ENCODE assay signal across 8 cellular contexts in genomic region chr11:33735426-33736147, GRCh38. TPM values are rescaled to one million over a fixed set of nuclear protein-coding genes. Genes with fewer than 3 reads are reported as not detected.
DNase-seq lines count a peak whose midpoint lies in the region; ATAC-seq and TF ChIP-seq lines count a peak whose summit lies in the region.

No MANE protein-coding gene starts in this region.

- no peaks in the 10 kb centered on the region for H3K9me3 ChIP-seq in left lung

- H3K27ac ChIP-seq in left lung, result peak overlapping the region; percentile 90 to 97

- H3K9me3 Mint-ChIP-seq in stimulated activated effector memory CD8-positive, alpha-beta T cell treated with anti-CD3 and anti-CD28 coated beads, Interleukin-12 subunit alpha, Interleukin-12 subunit beta, amount 100 ng/mL, for 72 hours, result no peaks in the 10 kb centered on the region

- no peaks in the 10 kb centered on the region for H3K27me3 ChIP-seq in left lung

- intact Hi-C loops in left lung (cut with DNase I), result no loop called here

- peak overlapping the region; percentile 80 for H3K4me3 Mint-ChIP-seq in stimulated activated effector memory CD8-positive, alpha-beta T cell treated with anti-CD3 and anti-CD28 coated beads, Interleukin-12 subunit alpha, Interleukin-12 subunit beta, amount 100 ng/mL, for 72 hours

- peak overlapping the region; percentile 83 for H3K27ac Mint-ChIP-seq in stimulated activated effector memory CD8-positive, alpha-beta T cell treated with anti-CD3 and anti-CD28 coated beads, Interleukin-12 subunit alpha, Interleukin-12 subunit beta, amount 100 ng/mL, for 72 hours

- no peak for TF ChIP-seq CTCF in left lung (IDR thresholded peaks at IDR 0.05)

- H3K4me3 ChIP-seq in left lung, result peak overlapping the region; percentile 77 to 90

- peak; percentile 50 for ATAC-seq in GM21390 (IDR thresholded peaks at IDR 0.05; ENCODE audit: unreplicated experiment)
- peak; percentile 14 for ATAC-seq in left lung
- ATAC-seq in stimulated activated effector memory CD8-positive, alpha-beta T cell treated with anti-CD3 and anti-CD28 coated beads, Interleukin-12 subunit alpha, Interleukin-12 subunit beta, amount 100 ng/mL, for 72 hours, result peak; percentile 66

- DNase-seq in Daoy (ENCODE audit: low read depth) (peak; percentile 35), HT-29 (ENCODE audit: low spot score) (peak; percentile 74), T-helper 1 cell (peak in 4 of 5 donors; percentile 15 to 67 (median 27)), left lung (peak in 1 of 2 donors; percentile 88), mucosa of gallbladder (ENCODE audit: low spot score) (no peak)
- DNase-seq in central memory CD4-positive, alpha-beta T cell, result peak; percentile 48
- peak in 1 of 2 donors; percentile 77 for DNase-seq in stimulated activated effector memory CD8-positive, alpha-beta T cell treated with anti-CD3 and anti-CD28 coated beads, Interleukin-12 subunit alpha, Interleukin-12 subunit beta, amount 100 ng/mL, for 72 hours (ENCODE audit: low spot score in 2 of 2)

- peaks cover 23% of the 10 kb centered on the region for H3K36me3 Mint-ChIP-seq in stimulated activated effector memory CD8-positive, alpha-beta T cell treated with anti-CD3 and anti-CD28 coated beads, Interleukin-12 subunit alpha, Interleukin-12 subunit beta, amount 100 ng/mL, for 72 hours

- peaks cover 0 to 16% of the 10 kb centered on the region in 2 donors for H3K36me3 ChIP-seq in left lung

- peaks cover 50% of the 10 kb centered on the region for H3K4me1 Mint-ChIP-seq in stimulated activated effector memory CD8-positive, alpha-beta T cell treated with anti-CD3 and anti-CD28 coated beads, Interleukin-12 subunit alpha, Interleukin-12 subunit beta, amount 100 ng/mL, for 72 hours

- H3K4me1 ChIP-seq in left lung, result peaks cover 14 to 53% of the 10 kb centered on the region in 2 donors

RNA-seq across cellular contexts. Expression of gene CD59, which starts 0.6 kb away (rescaled TPM):
- total RNA-seq in Daoy (2014; rRNA removed; shearing (Covaris generic)), result 246 and 312 TPM in 2 replicates
- total RNA-seq in HT-29 (2014; rRNA removed; shearing (Covaris generic)), result 90.3 and 115 TPM in 2 replicates
- 1,000 to 10,000 TPM in 1 of 2 donors, 100 to 1,000 TPM in 1; 928 to 1,244 TPM for total RNA-seq in left lung
- total RNA-seq in mucosa of gallbladder, result 880 TPM

RNA-seq across cellular contexts. Expression of gene C11orf91, which starts 35.0 kb away (rescaled TPM):
- total RNA-seq in Daoy (2014; rRNA removed; shearing (Covaris generic)), result not detected in 2 replicates
- total RNA-seq in HT-29 (2014; rRNA removed; shearing (Covaris generic)), result 0.31 TPM in 1 of 2 replicates, not detected in the other
- 1 to 10 TPM in 1 of 2 donors, not detected in 1; 2.2 TPM for total RNA-seq in left lung
- 0.26 TPM for total RNA-seq in mucosa of gallbladder

RNA-seq across cellular contexts. Expression of gene FBXO3, which starts 38.7 kb away (rescaled TPM):
- total RNA-seq in Daoy (2014; rRNA removed; shearing (Covaris generic)), result 37.2 and 54.6 TPM in 2 replicates
- total RNA-seq in HT-29 (2014; rRNA removed; shearing (Covaris generic)), result 13.6 and 14.9 TPM in 2 replicates
- total RNA-seq in left lung (10 to 100 TPM; 25.9 to 30.5 TPM), mucosa of gallbladder (42.1 TPM)

Comparison
In these comparisons a context has a peak if more than half of its experiments do, and no peak if none do; other contexts are left out.
1. ATAC-seq: peak in every context shown above with its lines; median percentile 66 in stimulated activated effector memory CD8-positive, alpha-beta T cell treated with anti-CD3 and anti-CD28 coated beads, Interleukin-12 subunit alpha, Interleukin-12 subunit beta, amount 100 ng/mL, for 72 hours; 50 in GM21390; 14 in left lung.